Comparison of ENCODE assay signal across 6 cellular contexts in the genomic region with DNA sequence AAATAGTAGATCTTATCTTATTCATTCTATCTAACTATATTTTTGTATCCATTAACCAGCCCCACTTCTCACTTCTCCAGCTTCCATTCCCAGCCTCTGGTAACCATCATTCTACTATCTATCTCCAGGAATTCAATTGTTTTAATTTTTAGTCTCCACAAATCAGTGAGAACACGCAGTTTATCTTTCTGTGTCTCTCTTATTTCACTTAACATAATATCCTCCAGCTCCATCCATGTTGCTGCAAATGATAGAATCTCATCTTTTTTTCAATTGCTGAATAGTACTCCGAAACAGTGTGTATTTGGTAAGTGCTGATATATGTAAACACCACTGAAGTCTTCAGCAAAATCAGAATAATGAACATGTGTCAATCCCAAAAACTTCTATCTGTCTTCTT.
"Had no signal": no experiment of that assay in that cellular context is flagged by ENCODE, and none has a peak within 500 bp of the region (broad histone marks: within the 10 kb centered on the region; RNA-seq: fewer than 3 reads in every experiment).

No MANE protein-coding gene starts in this region.

- DNase-seq: IMR-90, KBM-7 had no signal

- H3K27ac ChIP-seq: HL-60 had no signal

- H3K4me3 Mint-ChIP-seq: IgD-negative memory B cell had no signal

- ATAC-seq: HepG2, K562 had no signal

- H3K9me3 Mint-ChIP-seq: IgD-negative memory B cell had no signal

- H3K27ac Mint-ChIP-seq: IgD-negative memory B cell had no signal

- H3K4me3 ChIP-seq: K562 had no signal
